In the genomic region with DNA sequence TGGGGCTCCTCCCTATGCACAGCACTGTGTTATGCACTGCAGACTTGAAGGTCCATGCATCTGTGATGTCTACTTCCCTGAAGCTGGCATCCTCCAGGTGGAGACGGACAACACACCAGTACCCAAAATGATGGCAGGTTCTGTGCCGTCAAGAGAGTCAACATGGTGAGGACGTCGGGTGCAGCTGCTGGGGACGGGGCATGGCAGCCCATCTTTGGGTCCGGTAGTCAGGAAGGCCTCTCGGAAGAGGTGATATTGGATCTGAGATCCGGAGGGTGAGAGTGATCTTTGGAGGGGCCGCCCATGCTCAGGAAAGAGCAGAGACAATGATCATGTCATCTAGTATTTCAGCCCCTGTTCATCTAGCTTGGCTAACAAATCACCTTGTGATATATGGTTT, we compare ENCODE assay signal across 24 cellular contexts.
"Had no signal": no experiment of that assay in that cellular context is flagged by ENCODE, and none has a peak within 500 bp of the region (broad histone marks: within the 10 kb centered on the region; RNA-seq: fewer than 3 reads in every experiment).

No MANE protein-coding gene starts in this region.

- H3K27ac Mint-ChIP-seq: nephron; neural progenitor cell; stimulated activated memory B cell treated with anti-CD40 and anti-IgM and Interleukin-4, amounts not matched to agents 10 μg/mL and 1 μg/mL and 100 μg/mL, for 72 hours had no signal

- H3K4me3 Mint-ChIP-seq: nephron; neural progenitor cell; stimulated activated memory B cell treated with anti-CD40 and anti-IgM and Interleukin-4, amounts not matched to agents 10 μg/mL and 1 μg/mL and 100 μg/mL, for 72 hours had no signal

- H3K9me3 Mint-ChIP-seq: nephron; neural progenitor cell; stimulated activated memory B cell treated with anti-CD40 and anti-IgM and Interleukin-4, amounts not matched to agents 10 μg/mL and 1 μg/mL and 100 μg/mL, for 72 hours had no signal

- H3K9me3 ChIP-seq: colonic mucosa, esophagus muscularis mucosa, gastroesophageal sphincter, heart left ventricle, left ventricle myocardium inferior, lower lobe of right lung, psoas muscle, sigmoid colon, thoracic aorta, tibial nerve, upper lobe of left lung had no signal

- H3K4me1 Mint-ChIP-seq: stimulated activated memory B cell treated with anti-CD40 and anti-IgM and Interleukin-4, amounts not matched to agents 10 μg/mL and 1 μg/mL and 100 μg/mL, for 72 hours had no signal

- H3K4me2 ChIP-seq: neural progenitor cell had no signal

- H3K4me3 ChIP-seq: colonic mucosa, esophagus muscularis mucosa, gastroesophageal sphincter, heart left ventricle, left ventricle myocardium inferior, lower lobe of right lung, neural progenitor cell, psoas muscle, sigmoid colon, thoracic aorta, tibial nerve, upper lobe of left lung had no signal

- ATAC-seq: foreskin keratinocyte; gastroesophageal sphincter; heart left ventricle; left cardiac atrium; lower lobe of right lung; psoas muscle; right cardiac atrium; stimulated activated memory B cell treated with anti-CD40 and anti-IgM and Interleukin-4, amounts not matched to agents 10 μg/mL and 1 μg/mL and 100 μg/mL, for 72 hours; stimulated activated naive CD8-positive, alpha-beta T cell treated with anti-CD3 and anti-CD28 coated beads, Interleukin-15, Interleukin-2, amounts not matched to agents 100 U/mL and 50 U/mL, for 24 hours had no signal

- H3K36me3 ChIP-seq: colonic mucosa, esophagus muscularis mucosa, gastroesophageal sphincter, heart left ventricle, left ventricle myocardium inferior, lower lobe of right lung, neural progenitor cell, sigmoid colon, thoracic aorta, tibial nerve, upper lobe of left lung had no signal

- H3K9ac ChIP-seq: neural progenitor cell had no signal

- H3K27me3 ChIP-seq: colonic mucosa, foreskin keratinocyte, neural progenitor cell, tibial nerve, upper lobe of left lung had no signal

- H2AFZ ChIP-seq: neural progenitor cell had no signal

- DNase-seq: colonic mucosa; dermis blood vessel endothelial cell; effector memory CD4-positive, alpha-beta T cell; foreskin keratinocyte; heart left ventricle; hippocampal formation; left cardiac atrium; left ventricle myocardium inferior; lower lobe of right lung; nucleus accumbens; psoas muscle; right cardiac atrium; sigmoid colon; stimulated activated CD4-positive, alpha-beta T cell treated with anti-CD3 and anti-CD28 coated beads, Interleukin-4, amount 100 ng/mL, for 4 hours; stimulated activated naive CD8-positive, alpha-beta T cell treated with anti-CD3 and anti-CD28 coated beads, Interleukin-15, Interleukin-2, amounts not matched to agents 100 U/mL and 50 U/mL, for 24 hours; substantia nigra; upper lobe of left lung had no signal

- H3K36me3 Mint-ChIP-seq: neural progenitor cell; stimulated activated memory B cell treated with anti-CD40 and anti-IgM and Interleukin-4, amounts not matched to agents 10 μg/mL and 1 μg/mL and 100 μg/mL, for 72 hours had no signal

- H3K27ac ChIP-seq: colonic mucosa, esophagus muscularis mucosa, foreskin keratinocyte, gastroesophageal sphincter, heart left ventricle, left ventricle myocardium inferior, lower lobe of right lung, neural progenitor cell, psoas muscle, sigmoid colon, thoracic aorta, tibial nerve, upper lobe of left lung had no signal

- H3K4me1 ChIP-seq: colonic mucosa, neural progenitor cell, psoas muscle had no signal
